16 cellular contexts compared by ENCODE assay signal in the genomic region with DNA sequence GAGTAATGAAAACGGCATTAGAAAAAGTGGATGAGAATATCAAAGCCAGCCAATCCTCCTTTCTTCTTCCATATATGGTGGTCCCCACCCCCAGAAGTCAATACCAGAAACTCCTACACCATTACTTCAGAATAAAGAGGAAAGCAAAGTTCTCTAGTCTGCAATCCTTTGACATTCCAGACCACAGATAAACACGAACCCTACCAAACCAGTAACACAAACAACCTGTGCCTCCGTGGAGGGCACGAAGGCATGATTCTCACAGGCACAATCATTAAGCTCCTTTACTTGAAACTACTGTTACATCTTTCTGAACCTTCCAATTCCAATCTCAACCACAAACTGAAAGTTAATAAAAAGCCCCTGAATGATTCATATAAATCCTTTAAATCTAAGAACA. TPM values are rescaled to one million over a fixed set of nuclear protein-coding genes. Genes with fewer than 3 reads are reported as not detected.
DNase-seq lines count a peak whose midpoint lies in the region; ATAC-seq, FAIRE-seq and TF ChIP-seq lines count a peak whose summit lies in the region.
"Had no signal": no experiment of that assay in that cellular context is flagged by ENCODE, and none has a peak within 500 bp of the region (broad histone marks: within the 10 kb centered on the region; RNA-seq: fewer than 3 reads in every experiment).

No MANE protein-coding gene starts in this region.

- H3K27ac Mint-ChIP-seq in Caco-2 (ENCODE audit: unreplicated experiment), result peak overlapping the region; percentile 88
- H3K27ac Mint-ChIP-seq: activated CD4-positive, alpha-beta T cell treated with anti-CD3 and anti-CD28 coated beads, Interleukin-2, amount 10 ng/mL, durations not matched to agents 7 days and 5 days had no signal

- dilution Hi-C loops in IMR-90 (cut with HindIII; ENCODE audit: low sequenced_read_pairs, unreplicated experiment), result no loop called here

- H3K36me3 ChIP-seq in Caco-2 (ENCODE audit: control insufficient read depth, insufficient read depth, low read length), result no peaks in the 10 kb centered on the region
- H3K36me3 ChIP-seq in IMR-90 (ENCODE audit: control insufficient read depth, insufficient read depth, low read length), result no peaks in the 10 kb centered on the region
- H3K36me3 ChIP-seq in H1 (ENCODE audit: control insufficient read depth in 2 of 4, insufficient read depth in 4 of 4, low read length in 3 of 4), result no peaks in the 10 kb centered on the region
- H3K36me3 ChIP-seq in mesodermal cell (ENCODE audit: control insufficient read depth, insufficient read depth, low read length), result no peaks in the 10 kb centered on the region

- H3K23me2 ChIP-seq in H1 (ENCODE audit: low read depth, low read length), result no peaks in the 10 kb centered on the region

- CTCF ChIA-PET in Caco-2 (lab: Charles Lee) (interaction anchor here (1.0 to 1.3 kb wide), 2 partner anchors 89 to 125 kb away, joined by 3 to 5 read pairs; no protein-coding TSS in a partner anchor), IMR-90 (lab: Yijun Ruan, JAX) (interaction anchor here (0.9 kb wide), 1 partner anchor 11 kb away, joined by 3 read pairs; no protein-coding TSS in a partner anchor), H1 (lab: Charles Lee; ENCODE audit: partially characterized antibody) (interaction anchor here (1.1 to 1.7 kb wide), 3 partner anchors 11 to 189 kb away, joined by 3 read pairs; no protein-coding TSS in a partner anchor)

- H2BK15ac ChIP-seq in IMR-90 (ENCODE audit: low read depth, low read length) (peak overlapping the region; percentile 33; the same call in 1 of the 3 replicates), H1 (ENCODE audit: low read length) (no peak overlapping the region)

- H3K14ac ChIP-seq in IMR-90 (replicated peaks; ENCODE audit: low read depth, low read length) (peak overlapping the region; percentile 69; the same call in 1 of the 2 replicates), H1 (ENCODE audit: insufficient read length) (no peak overlapping the region)

- BruUV-seq in Caco-2 (replicated peaks; lab: Mats Ljungman, UMichigan) (no TSS peak), IMR-90 (replicated peaks; lab: Mats Ljungman, UMichigan) (no TSS peak)

- FAIRE-seq in H1 (lab: Jason Lieb, UNC), result no peak

- 0 out of 2 replicates have a peak overlapping the region, but pooled peaks have one; percentile 5 for H3K18ac ChIP-seq in IMR-90 (ENCODE audit: low read depth, low read length)
- H3K18ac ChIP-seq in H1 (ENCODE audit: extremely low read depth, low read length), result no peak overlapping the region

- H4K5ac ChIP-seq in IMR-90 (ENCODE audit: low read depth, low read length) (peak overlapping the region; percentile 14; the same call in 1 of the 2 replicates), H1 (ENCODE audit: insufficient read length, low read depth, low read length) (no peak overlapping the region)

- H3K9me3 ChIP-seq in Caco-2 (no peaks in the 10 kb centered on the region), IMR-90 (ENCODE audit: control insufficient read depth, insufficient read depth, low read length) (no peaks in the 10 kb centered on the region), H1 (ENCODE audit: insufficient read depth in 2 of 2, low read depth in 1 of 2, low read length in 1 of 2) (no peaks in the 10 kb centered on the region; a peak in 1 of 4 replicates), mesodermal cell (ENCODE audit: control insufficient read depth, low read length) (no peaks in the 10 kb centered on the region)

- H3K27me3 ChIP-seq in Caco-2 (replicated peaks; ENCODE audit: control insufficient read depth, insufficient read depth, low read length), result no peaks in the 10 kb centered on the region
- no peaks in the 10 kb centered on the region for H3K27me3 ChIP-seq in IMR-90 (ENCODE audit: control insufficient read depth, insufficient read depth, low read length)
- H3K27me3 ChIP-seq in H1 (replicated peaks in 1 of 4; ENCODE audit: control insufficient read depth in 3 of 4, extremely low read depth in 1 of 4, insufficient read depth in 3 of 4, low read length in 3 of 4), result no peaks in the 10 kb centered on the region

- peak overlapping the region; percentile 9 to 56; a peak in 2 of 4 replicates for H4K8ac ChIP-seq in IMR-90 (ENCODE audit: low read depth in 2 of 2, low read length in 2 of 2)
- no peak overlapping the region for H4K8ac ChIP-seq in H1 (ENCODE audit: extremely low read depth, insufficient read depth, low read length)

- TF ChIP-seq POLR2A in IMR-90 (IDR thresholded peaks at IDR 0.05; ENCODE audit: low read depth, low read length), result no peak
- no peak for TF ChIP-seq POLR2A in H1 (IDR thresholded peaks at IDR 0.05; ENCODE audit: control extremely low read depth in 1 of 2, low read depth in 2 of 2, low read length in 2 of 2)

- no peak overlapping the region for H3K4me3 ChIP-seq in Caco-2 (ENCODE audit: low read depth, low read length)
- peak overlapping the region; percentile 7; the same call in 1 of the 2 replicates for H3K4me3 ChIP-seq in IMR-90 (ENCODE audit: insufficient read depth, low read depth, low read length)
- H3K4me3 ChIP-seq in H1 (ENCODE audit: extremely low read depth in 1 of 4, insufficient read depth in 2 of 4, low read depth in 3 of 4, low read length in 4 of 4), result no peak overlapping the region
- no peak overlapping the region for H3K4me3 ChIP-seq in mesodermal cell (ENCODE audit: extremely low read depth, insufficient read depth, low read length, poor library complexity, severe bottlenecking)

- H4K20me1 ChIP-seq in IMR-90 (ENCODE audit: insufficient read depth, low read length) (no peaks in the 10 kb centered on the region), H1 (replicated peaks in 1 of 2; ENCODE audit: control insufficient read depth in 1 of 2, insufficient read depth in 2 of 2, low read length in 2 of 2) (no peaks in the 10 kb centered on the region)

- H3K56ac ChIP-seq in IMR-90 (ENCODE audit: extremely low read depth, insufficient read depth, low read length) (peak overlapping the region; percentile 50; the same call in 1 of the 2 replicates), H1 (replicated peaks; ENCODE audit: insufficient read length, low read depth, low read length) (no peak overlapping the region)

- H2BK20ac ChIP-seq in IMR-90 (ENCODE audit: low read depth, low read length), result peak overlapping the region; percentile 72; the same call in 1 of the 2 replicates
- H2BK20ac ChIP-seq in H1 (ENCODE audit: low read length), result no peak overlapping the region

- no peak overlapping the region for H2AK9ac ChIP-seq in IMR-90 (replicated peaks; ENCODE audit: low read depth, low read length, poor library complexity)

- H2AFZ ChIP-seq in IMR-90 (replicated peaks; ENCODE audit: low read length, poor library complexity) (peak overlapping the region; percentile 63), H1 (ENCODE audit: low read length) (no peak overlapping the region)

- TF ChIP-seq RAD21 in IMR-90 (IDR thresholded peaks at IDR 0.05; ENCODE audit: low read length) (no peak), H1 (IDR thresholded peaks at IDR 0.05 in 1 of 2, conservative IDR thresholded peaks at IDR 0.05 in 1 of 2; ENCODE audit: low read depth in 2 of 2, low read length in 2 of 2) (no peak)

- no CpG with 5 or more reads among the region's 4 CpGs for WGBS in IMR-90 (ENCODE audit: extremely low coverage in 2 of 2, insufficient read length in 1 of 2), 2 experiments
- WGBS in H1 (ENCODE audit: extremely low coverage in 1 of 2, insufficient coverage in 1 of 2, insufficient read length in 1 of 2, insufficient replicate concordance in 2 of 2, low coverage in 1 of 2, low lambda C conversion rate in 2 of 2, missing lambda C conversion rate in 1 of 2), 2 experiments, result 58% methylated on average over 4 of the region's 4 CpGs; no CpG with 5 or more reads in 1 of the 2 experiments
- 28 to 30% methylated on average over 3 of the region's 4 CpGs for WGBS in mesodermal cell (ENCODE audit: insufficient coverage in 2 of 2), 2 experiments

- H3K4me2 ChIP-seq in IMR-90 (ENCODE audit: low read depth, low read length) (peak overlapping the region; percentile 48), H1 (ENCODE audit: insufficient read depth in 1 of 2, low read depth in 2 of 2, low read length in 2 of 2) (peak overlapping the region in 1 of 2 experiments; percentile 45; a peak in 1 of 4 replicates)

- H2BK5ac ChIP-seq in IMR-90 (ENCODE audit: low read depth, low read length, poor library complexity, severe bottlenecking) (peak overlapping the region; percentile 94), H1 (ENCODE audit: low read depth, low read length) (no peak overlapping the region; the same call in 1 of the 2 replicates)

- in situ Hi-C loops in IMR-90 (cut with MboI; ENCODE audit: low sequenced_read_pairs), result no loop called here
- in situ Hi-C loops in GM13976 (cut with MboI; ENCODE audit: low sequenced_read_pairs, unreplicated experiment), result no loop called here

- H3K79me1 ChIP-seq in IMR-90 (ENCODE audit: low read depth in 1 of 2, low read length in 2 of 2) (peaks cover 0 to 31% of the 10 kb centered on the region in 2 experiments; a peak in 3 of 4 replicates), H1 (ENCODE audit: low read depth, low read length) (no peaks in the 10 kb centered on the region; the same call in 1 of the 2 replicates)

- peak overlapping the region; percentile 70 for H3K9ac ChIP-seq in IMR-90 (ENCODE audit: low read depth, low read length)
- no peak overlapping the region for H3K9ac ChIP-seq in H1 (replicated peaks in 1 of 4; ENCODE audit: extremely low read depth in 1 of 4, low read depth in 3 of 4, low read length in 3 of 4)

- H3K9me3 Mint-ChIP-seq in Caco-2 (ENCODE audit: unreplicated experiment), result no peaks in the 10 kb centered on the region
- H3K9me3 Mint-ChIP-seq: activated CD4-positive, alpha-beta T cell treated with anti-CD3 and anti-CD28 coated beads, Interleukin-2, amount 10 ng/mL, durations not matched to agents 7 days and 5 days had no signal

- H2AK5ac ChIP-seq in IMR-90 (ENCODE audit: low read depth, low read length) (no peak overlapping the region), H1 (ENCODE audit: low read depth, low read length) (peak overlapping the region; percentile 43; the same call in 1 of the 2 replicates)

- DNase-seq in Caco-2, result peak; percentile 63 to 77
- peak; percentile 59 for DNase-seq in IMR-90
- no peak for DNase-seq in H1 (ENCODE audit: low read depth in 1 of 2, low spot score in 2 of 2)
- no peak for DNase-seq in NCI-H2196 treated with DMSO at 0.1 percent for 48 hours (lab: John Stamatoyannopoulos, UW; ENCODE audit: unreplicated experiment)
- no peak for DNase-seq in NCI-H1417 (lab: John Stamatoyannopoulos, UW)
- DNase-seq in GM13976 (ENCODE audit: low spot score), result no peak
- DNase-seq in DMS114 treated with DMSO at 0.1 percent for 48 hours (lab: John Stamatoyannopoulos, UW; ENCODE audit: unreplicated experiment), result no peak
- DNase-seq: activated CD4-positive, alpha-beta T cell treated with anti-CD3 and anti-CD28 coated beads, Interleukin-2, amount 10 ng/mL, durations not matched to agents 7 days and 5 days; activated effector memory CD4-positive, alpha-beta T cell treated with Interleukin-2 at 50 U/mL for 16 hours; AML-193; cortex of kidney; Kasumi-1; posterior cingulate gyrus; stimulated activated CD4-positive, alpha-beta T cell treated with anti-CD3 and anti-CD28 coated beads, Interleukin-2, amount 100 ng/mL, for 24 hours; T-helper 1 cell had no signal

- peak; percentile 76 for ATAC-seq in IMR-90 (ENCODE audit: low read depth)

- H3K27me3 Mint-ChIP-seq in Caco-2 (ENCODE audit: insufficient read depth, unreplicated experiment), result no peaks in the 10 kb centered on the region
- H3K27me3 Mint-ChIP-seq: activated CD4-positive, alpha-beta T cell treated with anti-CD3 and anti-CD28 coated beads, Interleukin-2, amount 10 ng/mL, durations not matched to agents 7 days and 5 days had no signal

- POLR2A ChIA-PET in Caco-2 (lab: Charles Lee), result interaction anchor here (1.4 to 2.3 kb wide), 2 partner anchors 13 to 88 kb away, joined by 5 to 26 read pairs; no protein-coding TSS in a partner anchor
- POLR2A ChIA-PET in IMR-90 (lab: Charles Lee; ENCODE audit: unreplicated experiment), result no interaction called here
- POLR2A ChIA-PET in H1 (lab: Charles Lee; ENCODE audit: partially characterized antibody), result interaction anchor here (2.2 kb wide), 1 partner anchor 13 kb away, joined by 11 read pairs; no protein-coding TSS in a partner anchor

- peak overlapping the region; percentile 70; the same call in 1 of the 2 replicates for H4K91ac ChIP-seq in IMR-90 (ENCODE audit: insufficient read depth, low read depth, low read length)
- H4K91ac ChIP-seq in H1 (replicated peaks; ENCODE audit: insufficient read length, low read length), result no peak overlapping the region

- H3K4me1 ChIP-seq in Caco-2 (peaks cover 79% of the 10 kb centered on the region), IMR-90 (ENCODE audit: control insufficient read depth, insufficient read depth, low read length) (peaks cover 19% of the 10 kb centered on the region), H1 (replicated peaks in 1 of 4; ENCODE audit: control insufficient read depth in 3 of 4, insufficient read depth in 4 of 4, low read length in 3 of 4) (peaks cover 0 to 12% (median 3%) of the 10 kb centered on the region in 4 experiments; a peak in 3 of 7 replicates), mesodermal cell (ENCODE audit: control insufficient read depth, insufficient read depth, low read length, poor library complexity, severe bottlenecking) (peaks cover 39% of the 10 kb centered on the region)

- no peaks in the 10 kb centered on the region for H3K79me2 ChIP-seq in H1 (ENCODE audit: control insufficient read depth in 1 of 2, insufficient read depth in 2 of 2, low read length in 2 of 2)

- H3K27ac ChIP-seq in IMR-90 (ENCODE audit: insufficient read depth, low read length) (peak overlapping the region; percentile 85), H1 (ENCODE audit: low read depth, low read length) (no peak overlapping the region), mesodermal cell (ENCODE audit: low read depth, low read length, severe bottlenecking) (peak overlapping the region; percentile 2)

- TF ChIP-seq EP300 in H1 (IDR thresholded peaks at IDR 0.05; ENCODE audit: borderline replicate concordance in 1 of 2, low read depth in 2 of 2, low read length in 2 of 2), result no peak

- peak overlapping the region; percentile 64 for H3K4me3 Mint-ChIP-seq in Caco-2 (ENCODE audit: unreplicated experiment)
- H3K4me3 Mint-ChIP-seq: activated CD4-positive, alpha-beta T cell treated with anti-CD3 and anti-CD28 coated beads, Interleukin-2, amount 10 ng/mL, durations not matched to agents 7 days and 5 days had no signal

- H3K4me1 Mint-ChIP-seq in Caco-2 (ENCODE audit: low read depth, unreplicated experiment), result peaks cover 35% of the 10 kb centered on the region

- H3K9me1 ChIP-seq in IMR-90 (ENCODE audit: insufficient read depth, low read length), result peaks cover 13% of the 10 kb centered on the region

- H2BK12ac ChIP-seq in H1 (ENCODE audit: low read depth, low read length), result peak overlapping the region; percentile 60; the same call in 1 of the 2 replicates

- TF ChIP-seq CTCF in Caco-2 (IDR thresholded peaks at IDR 0.05; ENCODE audit: insufficient read depth in 1 of 2, low read depth in 1 of 2, low read length in 1 of 2, severe bottlenecking in 1 of 2, unreplicated experiment in 1 of 2), result no peak
- no peak for TF ChIP-seq CTCF in IMR-90 (conservative IDR thresholded peaks at IDR 0.05; ENCODE audit: low read depth, low read length)
- no peak for TF ChIP-seq CTCF in H1 (IDR thresholded peaks at IDR 0.05; ENCODE audit: control extremely low read depth in 1 of 3, insufficient read depth in 1 of 3, low read depth in 1 of 3, low read length in 3 of 3)
- no peak for TF ChIP-seq CTCF in GM13976 (IDR thresholded peaks at IDR 0.05; ENCODE audit: borderline replicate concordance, control extremely low read depth, extremely low read depth, insufficient read depth, missing control alignments)

- peak overlapping the region; percentile 81 for H2BK120ac ChIP-seq in IMR-90 (ENCODE audit: low read depth, low read length)
- H2BK120ac ChIP-seq in H1 (replicated peaks; ENCODE audit: low read depth, low read length), result no peak overlapping the region

- H3K23ac ChIP-seq in IMR-90 (ENCODE audit: low read depth, low read length) (no peak overlapping the region), H1 (ENCODE audit: insufficient read length) (no peak overlapping the region)

- intact Hi-C loops in Caco-2 (cut with micrococcal nuclease; ENCODE audit: unreplicated experiment) (loop anchor here (1.0 to 5.0 kb wide), 7 partner anchors 14 to 400 kb away; no protein-coding TSS in a partner anchor), IMR-90 (cut with micrococcal nuclease) (loop anchor here (5.0 kb wide), 1 partner anchor 55 kb away; no protein-coding TSS in a partner anchor)

- peak overlapping the region; percentile 83 for H3K4ac ChIP-seq in IMR-90 (ENCODE audit: low read depth, low read length)
- H3K4ac ChIP-seq in H1 (replicated peaks; ENCODE audit: insufficient read length, low read depth, low read length), result no peak overlapping the region

- peaks cover 11% of the 10 kb centered on the region for H3K36me3 Mint-ChIP-seq in Caco-2 (ENCODE audit: insufficient read depth, unreplicated experiment)

RNA-seq across cellular contexts. Expression of gene MAML3, which starts 16.3 kb away (rescaled TPM):
- total RNA-seq in Caco-2 (2022), result 12.1 TPM in 2 replicates
- 0.90 and 1.1 TPM in 2 replicates for total RNA-seq in IMR-90 (2012; rRNA removed)
- polyA plus RNA-seq in IMR-90 (2012; rRNA removed), result 1.7 and 2.0 TPM in 2 replicates
- polyA plus RNA-seq in IMR-90 (2012; cell fraction: cytosol; rRNA removed), result 0.78 and 1.8 TPM in 2 replicates
- 1.3 and 2.3 TPM in 2 replicates for polyA plus RNA-seq in IMR-90 (2012; cell fraction: nucleus; rRNA removed; ENCODE audit: low replicate concordance)
- total RNA-seq in H1 (2021; fragmentation: NEBNext Ultra II Directional; extraction: Animal tissue kit (Norgen Biotek cat#: 25700)), result 5.6 and 5.7 TPM in 2 replicates
- polyA plus RNA-seq in H1 (2011; rRNA removed), result 2.1 and 2.7 TPM in 2 replicates
- polyA plus RNA-seq in H1 (2011; cell fraction: cytosol; rRNA removed), result 3.0 TPM
- polyA plus RNA-seq in H1 (2011; cell fraction: nucleus; rRNA removed), result 3.8 TPM
- 2.1 to 2.6 TPM (median 2.2 TPM) in 4 replicates for polyA plus RNA-seq in H1 (2012, experiment 1 of 2)
- polyA plus RNA-seq in H1 (2012, experiment 2 of 2), result 0.34 TPM
- 4.8 TPM for polyA plus RNA-seq in H1 (2013, experiment 1 of 2)
- polyA plus RNA-seq in H1 (2013, experiment 2 of 2), result 4.9 TPM
- polyA minus RNA-seq in H1 (2011; rRNA and poly(A)+ RNA removed), result 4.6 and 6.1 TPM in 2 replicates
- 4.1 TPM for polyA minus RNA-seq in H1 (2011; cell fraction: cytosol; rRNA and poly(A)+ RNA removed)
- polyA minus RNA-seq in H1 (2011; cell fraction: nucleus; rRNA and poly(A)+ RNA removed), result 11.6 TPM
- polyA plus RNA-seq in mesodermal cell (2013, experiment 1 of 2), result 21.2 TPM
- 21.8 TPM for polyA plus RNA-seq in mesodermal cell (2013, experiment 2 of 2)

Comparison
In these comparisons a context has a peak if more than half of its experiments do, and no peak if none do; other contexts are left out.
1. DNase-seq: peak in Caco-2 (2 of 2) and IMR-90 (single experiment); none in H1 (0 of 2), NCI-H2196 treated with DMSO at 0.1 percent for 48 hours (single experiment), NCI-H1417 (0 of 3), GM13976 (single experiment) and DMS114 treated with DMSO at 0.1 percent for 48 hours (single experiment).